ENCODE assay signal across 21 cellular contexts in genomic region chr16:82092711-82093110, GRCh38. TPM values are rescaled to one million over a fixed set of nuclear protein-coding genes. Genes with fewer than 3 reads are reported as not detected.
"Had no signal": no experiment of that assay in that cellular context is flagged by ENCODE, and none has a peak within 500 bp of the region (broad histone marks: within the 10 kb centered on the region; RNA-seq: fewer than 3 reads in every experiment).

No MANE protein-coding gene starts in this region.

- H3K4me3 ChIP-seq: right atrium auricular region, skin epidermis, tibial artery, uterus had no signal

- H3K27me3 ChIP-seq: right atrium auricular region, uterus had no signal

- H3K4me1 ChIP-seq: right atrium auricular region, tibial artery had no signal

- H3K9me3 ChIP-seq: right atrium auricular region, tibial artery, uterus had no signal

- H3K36me3 ChIP-seq: right atrium auricular region, tibial artery, uterus had no signal

- ATAC-seq: activated T-cell treated with anti-CD3 and anti-CD28 coated beads, Interleukin-2, amount 50 U/mL, for 72 hours; effector memory CD8-positive, alpha-beta T cell; left ventricle myocardium superior had no signal

- DNase-seq: activated CD4-positive, alpha-beta T cell treated with anti-CD3 and anti-CD28 coated beads, Interleukin-2, amount 10 ng/mL, durations not matched to agents 7 days and 5 days; activated CD8-positive, alpha-beta memory T cell treated with anti-CD3 and anti-CD28 coated beads, Interleukin-2, amount 50 U/mL, for 48 hours; activated gamma-delta T cell; activated T-cell treated with anti-CD3 and anti-CD28 coated beads, Interleukin-2, amount 50 U/mL, for 72 hours; amygdala; cerebellar nuclear complex; effector memory CD8-positive, alpha-beta T cell; hippocampal formation; left ventricle myocardium superior; nephron progenitor cell; occipital lobe; stimulated activated CD4-positive, alpha-beta T cell treated with anti-CD3 and anti-CD28 coated beads, Interleukin-15, amount 100 ng/mL, for 24 hours; stimulated activated CD4-positive, alpha-beta T cell treated with anti-CD3 and anti-CD28 coated beads, Interleukin-4, amount 100 ng/mL, for 1 hour; stimulated activated naive CD4-positive, alpha-beta T cell; T-helper 9 cell; tibial artery; uterus had no signal

- H3K27ac ChIP-seq: right atrium auricular region, tibial artery, uterus had no signal

RNA-seq across cellular contexts. Expression of gene HSD17B2, which starts 57.7 kb away (rescaled TPM):
- total RNA-seq: activated CD4-positive, alpha-beta T cell treated with anti-CD3 and anti-CD28 coated beads, Interleukin-2, amount 10 ng/mL, durations not matched to agents 7 days and 5 days; activated T-cell treated with anti-CD3 and anti-CD28 coated beads, Interleukin-2, amount 50 U/mL, for 72 hours; kidney epithelial cell; left ventricle myocardium superior; right atrium auricular region; subcutaneous adipose tissue had no signal
